In genomic region chr4:119233750-119234149, GRCh38 we compare ENCODE assay signal across 10 cellular contexts. TPM values are rescaled to one million over a fixed set of nuclear protein-coding genes. Genes with fewer than 3 reads are reported as not detected.
DNase-seq lines count a peak whose midpoint lies in the region; ATAC-seq and TF ChIP-seq lines count a peak whose summit lies in the region.
"Had no signal": no experiment of that assay in that cellular context is flagged by ENCODE, and none has a peak within 500 bp of the region (broad histone marks: within the 10 kb centered on the region; RNA-seq: fewer than 3 reads in every experiment).

No MANE protein-coding gene starts in this region.

- H2AK5ac ChIP-seq in H9 (ENCODE audit: insufficient read length, low read length): no peak overlapping the region

- ATAC-seq in stimulated activated effector memory CD8-positive, alpha-beta T cell treated with anti-CD3 and anti-CD28 coated beads, Interleukin-12 subunit alpha, Interleukin-12 subunit beta, amount 100 ng/mL, for 72 hours: peak; percentile 22
- ATAC-seq in HG03521 (IDR thresholded peaks at IDR 0.05; ENCODE audit: unreplicated experiment) (no peak), GM21737 (IDR thresholded peaks at IDR 0.05; ENCODE audit: unreplicated experiment) (no peak)

- no peak overlapping the region for H2BK12ac ChIP-seq in H9 (ENCODE audit: insufficient read length, low read depth, low read length)

- no peaks in the 10 kb centered on the region for H4K20me1 ChIP-seq in H9 (ENCODE audit: control insufficient read depth, insufficient read depth, insufficient read length)
- H4K20me1 ChIP-seq in SU-DHL-6 (ENCODE audit: low read depth, low read length): no peaks in the 10 kb centered on the region

- H3K18ac ChIP-seq in H9 (ENCODE audit: insufficient read length, low read depth, low read length): no peak overlapping the region

- no peak overlapping the region for H3K23ac ChIP-seq in H9 (ENCODE audit: insufficient read length, low read depth, low read length)

- no peaks in the 10 kb centered on the region for H3K9me2 ChIP-seq in SU-DHL-6 (replicated peaks; ENCODE audit: insufficient read depth, low read length)

- no peak for TF ChIP-seq CTCF in H9 (conservative IDR thresholded peaks at IDR 0.05)
- TF ChIP-seq CTCF in SU-DHL-6 (IDR thresholded peaks at IDR 0.05; ENCODE audit: insufficient read depth, low read length, poor library complexity, severe bottlenecking): no peak
- no peak for TF ChIP-seq CTCF in endodermal cell (conservative IDR thresholded peaks at IDR 0.05)
- TF ChIP-seq CTCF in GM13976 (IDR thresholded peaks at IDR 0.05; ENCODE audit: borderline replicate concordance, control extremely low read depth, extremely low read depth, insufficient read depth, missing control alignments): no peak

- H3K4me3 Mint-ChIP-seq in H9: no peak overlapping the region
- no peak overlapping the region for H3K4me3 Mint-ChIP-seq in endodermal cell
- peak overlapping the region; percentile 9 for H3K4me3 Mint-ChIP-seq in stimulated activated effector memory CD8-positive, alpha-beta T cell treated with anti-CD3 and anti-CD28 coated beads, Interleukin-12 subunit alpha, Interleukin-12 subunit beta, amount 100 ng/mL, for 72 hours

- H3K4me3 ChIP-seq in SU-DHL-6 (ENCODE audit: insufficient read depth, low read length, poor library complexity, severe bottlenecking) (no peak overlapping the region), endodermal cell (ENCODE audit: low read length) (no peak overlapping the region)

- in situ Hi-C loops in GM13976 (cut with MboI; ENCODE audit: low sequenced_read_pairs, unreplicated experiment): no loop called here

- H3K27me3 ChIP-seq in H9 (ENCODE audit: insufficient read depth, low read length): no peaks in the 10 kb centered on the region
- H3K27me3 ChIP-seq in SU-DHL-6 (ENCODE audit: low read length): no peaks in the 10 kb centered on the region
- no peaks in the 10 kb centered on the region for H3K27me3 ChIP-seq in endodermal cell (ENCODE audit: control insufficient read depth, insufficient read depth, low read length, poor library complexity, severe bottlenecking)

- no peak overlapping the region for H4K5ac ChIP-seq in H9 (ENCODE audit: insufficient read length, low read depth, low read length)

- no peak overlapping the region for H4K8ac ChIP-seq in H9 (replicated peaks; ENCODE audit: insufficient read length, low read depth, low read length)

- no CpG with 5 or more reads among the region's 3 CpGs for WGBS in H9 (ENCODE audit: extremely low coverage, insufficient read length, low lambda C conversion rate)
- 74 to 83% methylated on average over 1 to 3 of the region's 3 CpGs for WGBS in endodermal cell (ENCODE audit: insufficient coverage in 1 of 2, insufficient read length in 1 of 2), 2 experiments

- H3K4me2 ChIP-seq in H9 (ENCODE audit: insufficient read depth, insufficient read length, low read length): no peak overlapping the region
- peak overlapping the region; percentile 22 for H3K4me2 ChIP-seq in SU-DHL-6 (ENCODE audit: low read depth, low read length, poor library complexity, severe bottlenecking)

- peak overlapping the region in 2 of 3 experiments; percentile 32 to 81; a peak in 3 of 7 replicates for H3K27ac Mint-ChIP-seq in H9
- H3K27ac Mint-ChIP-seq in endodermal cell: peak overlapping the region; percentile 69
- H3K27ac Mint-ChIP-seq in stimulated activated effector memory CD8-positive, alpha-beta T cell treated with anti-CD3 and anti-CD28 coated beads, Interleukin-12 subunit alpha, Interleukin-12 subunit beta, amount 100 ng/mL, for 72 hours: peak overlapping the region; percentile 40

- H3K23me2 ChIP-seq in H9 (ENCODE audit: insufficient read length, low read depth, low read length, poor library complexity, severe bottlenecking): no peaks in the 10 kb centered on the region

- H3K27me3 Mint-ChIP-seq in H9 (ENCODE audit: low read depth): no peaks in the 10 kb centered on the region
- no peaks in the 10 kb centered on the region for H3K27me3 Mint-ChIP-seq in endodermal cell (ENCODE audit: insufficient read depth)

- no peaks in the 10 kb centered on the region for H3K79me1 ChIP-seq in H9 (ENCODE audit: insufficient read depth, low read depth, low read length, poor library complexity, severe bottlenecking)

- H3K9me3 Mint-ChIP-seq in H9: no peaks in the 10 kb centered on the region
- H3K9me3 Mint-ChIP-seq in endodermal cell: no peaks in the 10 kb centered on the region
- no peaks in the 10 kb centered on the region for H3K9me3 Mint-ChIP-seq in stimulated activated effector memory CD8-positive, alpha-beta T cell treated with anti-CD3 and anti-CD28 coated beads, Interleukin-12 subunit alpha, Interleukin-12 subunit beta, amount 100 ng/mL, for 72 hours

- H3K36me3 Mint-ChIP-seq in H9 (ENCODE audit: insufficient read depth in 1 of 3, low read depth in 3 of 3): peaks cover 3 to 13% (median 3%) of the 10 kb centered on the region in 3 experiments; a peak in 4 of 7 replicates
- peaks cover 61% of the 10 kb centered on the region for H3K36me3 Mint-ChIP-seq in endodermal cell (ENCODE audit: low read depth)
- peaks cover 5% of the 10 kb centered on the region for H3K36me3 Mint-ChIP-seq in stimulated activated effector memory CD8-positive, alpha-beta T cell treated with anti-CD3 and anti-CD28 coated beads, Interleukin-12 subunit alpha, Interleukin-12 subunit beta, amount 100 ng/mL, for 72 hours

- no peak overlapping the region for H2BK20ac ChIP-seq in H9 (ENCODE audit: low read depth, low read length, poor library complexity, severe bottlenecking)

- H2BK5ac ChIP-seq in H9 (ENCODE audit: insufficient read length, low read length): no peak overlapping the region

- H3T11ph ChIP-seq in H9 (ENCODE audit: low read length): no peak overlapping the region

- no peak overlapping the region for H3K9ac ChIP-seq in H9 (ENCODE audit: extremely low read depth, insufficient read length, low read length)
- no peak overlapping the region for H3K9ac ChIP-seq in SU-DHL-6 (ENCODE audit: low read length)
- H3K9ac ChIP-seq in endodermal cell (ENCODE audit: extremely low read depth, low read length, poor library complexity, severe bottlenecking): no peak overlapping the region

- no peak overlapping the region for H3K27ac ChIP-seq in H9 (ENCODE audit: insufficient read length, low read depth, low read length)
- no peak overlapping the region for H3K27ac ChIP-seq in SU-DHL-6 (ENCODE audit: low read depth, low read length)
- H3K27ac ChIP-seq in endodermal cell (ENCODE audit: low read depth, low read length): no peak overlapping the region

- no peaks in the 10 kb centered on the region for H3F3A ChIP-seq in SU-DHL-6 (ENCODE audit: insufficient read depth)

- no peak overlapping the region for H2BK15ac ChIP-seq in H9 (ENCODE audit: low read depth, low read length)

- H4K91ac ChIP-seq in H9 (ENCODE audit: insufficient read length, low read depth, low read length): no peak overlapping the region

- H3K4me1 ChIP-seq in H9 (ENCODE audit: insufficient read depth, low read length) (0 out of 2 replicates have a peak, but pooled peaks cover 1% of the 10 kb centered on the region), endodermal cell (ENCODE audit: control insufficient read depth, insufficient read depth, low read length) (no peaks in the 10 kb centered on the region)

- H2BK120ac ChIP-seq in H9 (ENCODE audit: low read depth, low read length, poor library complexity, severe bottlenecking): no peak overlapping the region

- H3K4me1 Mint-ChIP-seq in H9 (peaks cover 7 to 13% of the 10 kb centered on the region in 2 experiments), endodermal cell (peaks cover 28% of the 10 kb centered on the region)
- peaks cover 32% of the 10 kb centered on the region for H3K4me1 Mint-ChIP-seq in stimulated activated effector memory CD8-positive, alpha-beta T cell treated with anti-CD3 and anti-CD28 coated beads, Interleukin-12 subunit alpha, Interleukin-12 subunit beta, amount 100 ng/mL, for 72 hours

- H3K56ac ChIP-seq in H9 (ENCODE audit: insufficient read length, low read depth, low read length): no peak overlapping the region

- no peak overlapping the region for H3K4ac ChIP-seq in H9 (ENCODE audit: low read depth, low read length)

- no peak overlapping the region for H3K14ac ChIP-seq in H9 (ENCODE audit: insufficient read depth, low read length)

- H3K79me2 ChIP-seq in H9 (ENCODE audit: insufficient read depth, low read length) (no peaks in the 10 kb centered on the region), SU-DHL-6 (ENCODE audit: insufficient read depth, low read length) (no peaks in the 10 kb centered on the region)

- H3K36me3 ChIP-seq in SU-DHL-6 (ENCODE audit: low read length): no peaks in the 10 kb centered on the region
- peaks cover 74% of the 10 kb centered on the region for H3K36me3 ChIP-seq in endodermal cell (ENCODE audit: control insufficient read depth, insufficient read depth, low read length)

- no peak for DNase-seq in H9
- no peak for DNase-seq in endodermal cell
- DNase-seq in stimulated activated effector memory CD8-positive, alpha-beta T cell treated with anti-CD3 and anti-CD28 coated beads, Interleukin-12 subunit alpha, Interleukin-12 subunit beta, amount 100 ng/mL, for 72 hours (ENCODE audit: low spot score in 2 of 2): no peak
- no peak for DNase-seq in GM13976 (ENCODE audit: low spot score)
- DNase-seq: activated effector memory CD4-positive, alpha-beta T cell treated with anti-CD3 and anti-CD28 coated beads, Interleukin-2, amount 50 U/mL, for 16 hours; GDM1; posterior cingulate gyrus had no signal

- H2AFZ ChIP-seq in H9 (ENCODE audit: low read length) (no peak overlapping the region), SU-DHL-6 (ENCODE audit: low read depth, low read length, severe bottlenecking) (no peak overlapping the region)

- no peaks in the 10 kb centered on the region for H3K9me3 ChIP-seq in H9 (ENCODE audit: control insufficient read depth, low read depth, low read length)
- H3K9me3 ChIP-seq in SU-DHL-6 (ENCODE audit: insufficient read depth, low read length): no peaks in the 10 kb centered on the region
- no peaks in the 10 kb centered on the region for H3K9me3 ChIP-seq in endodermal cell (ENCODE audit: control insufficient read depth, low read length)

RNA-seq across cellular contexts. Expression of gene USP53, which starts 21.2 kb away (rescaled TPM):
- total RNA-seq in H9 (2021) (18.4 and 21.9 TPM in 2 replicates), endodermal cell (10 to 100 TPM; 32.6 to 60.8 TPM)
- polyA plus RNA-seq in endodermal cell (2013, experiment 1 of 2): 10.2 TPM
- 10.1 TPM for polyA plus RNA-seq in endodermal cell (2013, experiment 2 of 2)
